Comparison of ENCODE assay signal across 8 cellular contexts in genomic region chr2:231056453-231057416, GRCh38. TPM values are rescaled to one million over a fixed set of nuclear protein-coding genes. Genes with fewer than 3 reads are reported as not detected.
DNase-seq lines count a peak whose midpoint lies in the region; ATAC-seq, FAIRE-seq and TF ChIP-seq lines count a peak whose summit lies in the region.

TSS of gene PSMD1 (plus strand) at chr2:231056867. CDS start at chr2:231057026, 159 bp downstream.

- DNase-seq in Ammon's horn (ENCODE audit: low spot score) = peak; percentile 95
- DNase-seq in NCI-H460 (ENCODE audit: extremely low read depth, low read depth) = peak; percentile 92
- DNase-seq in activated CD4-positive, CD25-positive, alpha-beta regulatory T cell treated with anti-CD3 and anti-CD28 coated beads, Interleukin-2, amount 50 U/mL, for 72 hours = peak; percentile 94
- peak; percentile 40 to 53 for DNase-seq in cerebellar nuclear complex (lab: John Stamatoyannopoulos, UW)
- DNase-seq in keratinocyte (ENCODE audit: low read depth, low spot score) = peak; percentile 58
- peak; percentile 86 to 90 for DNase-seq in stimulated activated CD4-positive, alpha-beta T cell treated with anti-CD3 and anti-CD28 coated beads, Interleukin-15, amount 100 ng/mL, for 1 hour (ENCODE audit: low read depth in 1 of 2, low spot score in 1 of 2)

- H2AFZ ChIP-seq in keratinocyte (ENCODE audit: control insufficient read depth, low read length) = peak within 1 kb of the TSS; percentile 97

- no peaks in the 10 kb centered on the region for H3K9me1 ChIP-seq in keratinocyte (ENCODE audit: control insufficient read depth, extremely low read depth, insufficient read depth, low read length)

- H3K4me2 ChIP-seq in keratinocyte (ENCODE audit: control insufficient read depth, extremely low read depth, insufficient read depth, low read depth, low read length) = peak within 1 kb of the TSS; percentile 94

- H3K27ac ChIP-seq in keratinocyte (ENCODE audit: control insufficient read depth, insufficient read depth, low read length) = peak within 1 kb of the TSS; percentile 96

- H3K4me3 ChIP-seq in keratinocyte (ENCODE audit: control insufficient read depth in 2 of 3, extremely low read depth in 1 of 3, insufficient read depth in 2 of 3, low read depth in 1 of 3, low read length in 3 of 3) = peak within 1 kb of the TSS; percentile 94 to 98 (median 95)

- ATAC-seq in GM19035 (IDR thresholded peaks at IDR 0.05; ENCODE audit: unreplicated experiment) (peak; percentile 83), HG03354 (IDR thresholded peaks at IDR 0.05; ENCODE audit: poor library complexity, severe bottlenecking, unreplicated experiment) (peak; percentile 79)

- no peaks in the 10 kb centered on the region for H3K9me3 ChIP-seq in keratinocyte (ENCODE audit: control insufficient read depth, low read depth, low read length)

- H3K36me3 ChIP-seq in keratinocyte (ENCODE audit: control insufficient read depth in 2 of 2, extremely low read depth in 1 of 2, insufficient read depth in 2 of 2, low read length in 2 of 2) = peaks cover 0 to 2% of the 10 kb centered on the region in 2 experiments

- H3K9ac ChIP-seq in keratinocyte (ENCODE audit: control insufficient read depth, extremely low read depth, insufficient read depth, low read length) = peak within 1 kb of the TSS; percentile 99

- dilution Hi-C loops in keratinocyte (cut with MboI; ENCODE audit: extremely low pct_ligation_motif_present, low sequenced_read_pairs) = no loop called here

- H3K27me3 ChIP-seq in keratinocyte (ENCODE audit: control insufficient read depth, extremely low read depth, insufficient read depth, low read length) = no peaks in the 10 kb centered on the region

- H4K20me1 ChIP-seq in keratinocyte (ENCODE audit: control insufficient read depth, extremely low read depth, insufficient read depth, low read length) = no peaks in the 10 kb centered on the region

- peak; percentile 97 to 99 (median 99) for TF ChIP-seq CTCF in keratinocyte (optimal IDR thresholded peaks at IDR 0.05 in 1 of 3, IDR thresholded peaks at IDR 0.05 in 1 of 3, conservative IDR thresholded peaks at IDR 0.05 in 1 of 3; ENCODE audit: extremely low read depth in 1 of 3, insufficient read depth in 2 of 3, low read length in 3 of 3)

- H3K4me1 ChIP-seq in keratinocyte (ENCODE audit: control insufficient read depth, extremely low read depth, insufficient read depth, low read length) = peaks cover 29% of the 10 kb centered on the region

- H3K79me2 ChIP-seq in keratinocyte (ENCODE audit: control insufficient read depth, insufficient read depth, low read length) = peaks cover 49% of the 10 kb centered on the region

- FAIRE-seq in keratinocyte (lab: Jason Lieb, UNC) = peak; percentile 60

RNA-seq across cellular contexts. Expression of gene PSMD1, which starts in this region (rescaled TPM):
- 78.2 and 92.7 TPM in 2 replicates for total RNA-seq in NCI-H460 (2014; rRNA removed; shearing (Covaris generic))
- 85.7 and 87.5 TPM in 2 replicates for polyA plus RNA-seq in NCI-H460 (2014; cell fraction: nucleus; rRNA removed)
- polyA plus RNA-seq in keratinocyte = 198 to 267 TPM (median 262 TPM) in 3 replicates
- 44.0 TPM for polyA plus RNA-seq in keratinocyte (2011; ENCODE audit: low read depth)
- 124 and 210 TPM in 2 replicates for polyA plus RNA-seq in keratinocyte (2011; cell fraction: cytosol; rRNA removed)
- 219 and 247 TPM in 2 replicates for polyA plus RNA-seq in keratinocyte (2011; cell fraction: nucleus; rRNA removed)
- polyA plus RNA-seq in keratinocyte (2012; ENCODE audit: low replicate concordance) = 65.3 and 132 TPM in 2 replicates
- 253 to 451 TPM (median 423 TPM) in 3 replicates for polyA minus RNA-seq in keratinocyte
- 93.6 TPM for polyA minus RNA-seq in keratinocyte (2011; cell fraction: cytosol; rRNA and poly(A)+ RNA removed)
- 147 and 233 TPM in 2 replicates for polyA minus RNA-seq in keratinocyte (2011; cell fraction: nucleus; rRNA and poly(A)+ RNA removed)

Comparison
In these comparisons a context has a peak if more than half of its experiments do, and no peak if none do; other contexts are left out.
1. Peak in every context shown above with its lines: DNase-seq, ATAC-seq, H3K4me3 ChIP-seq and H3K27ac ChIP-seq.